In genomic region chr12:47802312-47802711, GRCh38 we compare ENCODE assay signal across 10 cellular contexts. TPM values are rescaled to one million over a fixed set of nuclear protein-coding genes. Genes with fewer than 3 reads are reported as not detected.
DNase-seq lines count a peak whose midpoint lies in the region; ATAC-seq and TF ChIP-seq lines count a peak whose summit lies in the region.
"Had no signal": no experiment of that assay in that cellular context is flagged by ENCODE, and none has a peak within 500 bp of the region (broad histone marks: within the 10 kb centered on the region; RNA-seq: fewer than 3 reads in every experiment).

No MANE protein-coding gene starts in this region.

- H2AFZ ChIP-seq in OCI-LY7 (ENCODE audit: low read length): no peak overlapping the region

- no peaks in the 10 kb centered on the region for H3K27me3 ChIP-seq in CD8-positive, alpha-beta memory T cell (ENCODE audit: insufficient read depth, low read length, poor library complexity, severe bottlenecking)

- no peaks in the 10 kb centered on the region for H3K9me3 Mint-ChIP-seq in CD8-positive, alpha-beta memory T cell
- no peaks in the 10 kb centered on the region for H3K9me3 Mint-ChIP-seq in dendritic cell treated with granulocyte-macrophage colony-stimulating factor and Interleukin-4, amounts not matched to agents 40 ng/mL and 50 ng/mL, for 4 days
- no peaks in the 10 kb centered on the region for H3K9me3 Mint-ChIP-seq in osteocyte (ENCODE audit: unreplicated experiment)

- CTCF ChIA-PET in CD8-positive, alpha-beta memory T cell (lab: Charles Lee): interaction anchor here (0.7 to 24.2 kb wide), 4 partner anchors 15 to 58 kb away, joined by 4 to 452 read pairs (median 6); no protein-coding TSS in a partner anchor
- CTCF ChIA-PET in OCI-LY7 (lab: Charles Lee; ENCODE audit: unreplicated experiment): interaction anchor here (0.6 to 2.7 kb wide), 5 partner anchors 14 to 83 kb away, joined by 3 to 13 read pairs (median 5); no protein-coding TSS in a partner anchor

- intact Hi-C loops in OCI-LY7 (cut with micrococcal nuclease; ENCODE audit: unreplicated experiment): no loop called here
- intact Hi-C loops in dendritic cell treated with granulocyte-macrophage colony-stimulating factor and Interleukin-4, amounts not matched to agents 40 ng/mL and 50 ng/mL, for 4 days (cut with micrococcal nuclease): no loop called here

- H3K4me2 ChIP-seq in OCI-LY7 (ENCODE audit: low read length): no peak overlapping the region

- DNase-seq in CD8-positive, alpha-beta memory T cell: no peak
- DNase-seq in OCI-LY7 (ENCODE audit: low spot score): peak; percentile 31
- DNase-seq in osteocyte (ENCODE audit: extremely low spot score, unreplicated experiment): no peak
- no peak for DNase-seq in NCI-H128 (lab: John Stamatoyannopoulos, UW; ENCODE audit: unreplicated experiment)
- DNase-seq: NCI-H526 treated with DMSO at 0.1 percent for 48 hours had no signal

- H3K4me1 Mint-ChIP-seq in CD8-positive, alpha-beta memory T cell: peaks cover 63 to 83% (median 78%) of the 10 kb centered on the region in 3 donors
- H3K4me1 Mint-ChIP-seq in dendritic cell treated with granulocyte-macrophage colony-stimulating factor and Interleukin-4, amounts not matched to agents 40 ng/mL and 50 ng/mL, for 4 days (ENCODE audit: low read depth): peaks cover 86% of the 10 kb centered on the region
- H3K4me1 Mint-ChIP-seq in osteocyte (ENCODE audit: unreplicated experiment): peaks cover 51% of the 10 kb centered on the region

- H3K9me3 ChIP-seq in CD8-positive, alpha-beta memory T cell (ENCODE audit: low read length): no peaks in the 10 kb centered on the region
- no peaks in the 10 kb centered on the region for H3K9me3 ChIP-seq in OCI-LY7 (ENCODE audit: low read length)

- H3K27ac ChIP-seq in CD8-positive, alpha-beta memory T cell (ENCODE audit: low read depth, low read length): no peak overlapping the region
- no peak overlapping the region for H3K27ac ChIP-seq in OCI-LY7 (ENCODE audit: low read depth, low read length, poor library complexity, severe bottlenecking)
- H3K27ac ChIP-seq: epithelial cell of prostate had no signal

- H3K4me3 Mint-ChIP-seq in CD8-positive, alpha-beta memory T cell: peak overlapping the region in 1 of 7 donors; percentile 35
- peak overlapping the region; percentile 17 for H3K4me3 Mint-ChIP-seq in dendritic cell treated with granulocyte-macrophage colony-stimulating factor and Interleukin-4, amounts not matched to agents 40 ng/mL and 50 ng/mL, for 4 days
- no peak overlapping the region for H3K4me3 Mint-ChIP-seq in osteocyte (ENCODE audit: unreplicated experiment)

- peak; percentile 66 for TF ChIP-seq CTCF in OCI-LY7 (conservative IDR thresholded peaks at IDR 0.05; ENCODE audit: low read length)
- TF ChIP-seq CTCF in osteocyte (IDR thresholded peaks at IDR 0.05): peak; percentile 40

- H3K4me1 ChIP-seq in CD8-positive, alpha-beta memory T cell (ENCODE audit: insufficient read depth, low read length): peaks cover 82% of the 10 kb centered on the region
- peaks cover 51% of the 10 kb centered on the region for H3K4me1 ChIP-seq in OCI-LY7 (ENCODE audit: insufficient read depth, low read length, poor library complexity, severe bottlenecking)

- H3K27me3 Mint-ChIP-seq in CD8-positive, alpha-beta memory T cell: no peaks in the 10 kb centered on the region
- H3K27me3 Mint-ChIP-seq in dendritic cell treated with granulocyte-macrophage colony-stimulating factor and Interleukin-4, amounts not matched to agents 40 ng/mL and 50 ng/mL, for 4 days: no peaks in the 10 kb centered on the region
- no peaks in the 10 kb centered on the region for H3K27me3 Mint-ChIP-seq in osteocyte (ENCODE audit: unreplicated experiment)

- peaks cover 19% of the 10 kb centered on the region for H3K36me3 ChIP-seq in CD8-positive, alpha-beta memory T cell (ENCODE audit: insufficient read depth, low read length)
- peaks cover 38% of the 10 kb centered on the region for H3K36me3 ChIP-seq in OCI-LY7 (ENCODE audit: insufficient read depth, low read length)

- peak overlapping the region; percentile 34 to 89 (median 66) for H3K27ac Mint-ChIP-seq in CD8-positive, alpha-beta memory T cell
- peak overlapping the region; percentile 84 for H3K27ac Mint-ChIP-seq in dendritic cell treated with granulocyte-macrophage colony-stimulating factor and Interleukin-4, amounts not matched to agents 40 ng/mL and 50 ng/mL, for 4 days
- peak overlapping the region; percentile 76 for H3K27ac Mint-ChIP-seq in osteocyte (ENCODE audit: unreplicated experiment)

- ATAC-seq in HG02981 (IDR thresholded peaks at IDR 0.05; ENCODE audit: unreplicated experiment) (no peak), HG03521 (IDR thresholded peaks at IDR 0.05; ENCODE audit: unreplicated experiment) (no peak), GM19023 (IDR thresholded peaks at IDR 0.05; ENCODE audit: unreplicated experiment) (no peak)

- POLR2A ChIA-PET in CD8-positive, alpha-beta memory T cell (lab: Charles Lee): interaction anchor here (1.0 to 1.7 kb wide), 2 partner anchors 9 to 11 kb away, joined by 4 read pairs; no protein-coding TSS in a partner anchor
- POLR2A ChIA-PET in OCI-LY7 (lab: Charles Lee): interaction anchor here (0.8 to 2.4 kb wide), 4 partner anchors 15 to 36 kb away, joined by 3 to 17 read pairs (median 4); no protein-coding TSS in a partner anchor

- no TSS peak for BruUV-seq in OCI-LY7 (replicated peaks; lab: Mats Ljungman, UMichigan)

- no peak overlapping the region for H3K4me3 ChIP-seq in CD8-positive, alpha-beta memory T cell (ENCODE audit: low read length)
- no peak overlapping the region for H3K4me3 ChIP-seq in OCI-LY7 (ENCODE audit: low read depth, low read length, poor library complexity, severe bottlenecking)

- H3K9me2 ChIP-seq in OCI-LY7 (ENCODE audit: insufficient read depth, low read length): no peaks in the 10 kb centered on the region

- peaks cover 0 to 50% (median 4%) of the 10 kb centered on the region in 3 donors for H3K36me3 Mint-ChIP-seq in CD8-positive, alpha-beta memory T cell
- H3K36me3 Mint-ChIP-seq in dendritic cell treated with granulocyte-macrophage colony-stimulating factor and Interleukin-4, amounts not matched to agents 40 ng/mL and 50 ng/mL, for 4 days (ENCODE audit: low read depth): peaks cover 27% of the 10 kb centered on the region
- peaks cover 13% of the 10 kb centered on the region for H3K36me3 Mint-ChIP-seq in osteocyte (ENCODE audit: unreplicated experiment)

- H4K20me1 ChIP-seq in OCI-LY7 (ENCODE audit: insufficient read depth, low read length): peaks cover 16% of the 10 kb centered on the region; the same call in 1 of the 2 replicates

- peaks cover 15% of the 10 kb centered on the region; the same call in 1 of the 2 replicates for H3K79me2 ChIP-seq in OCI-LY7 (ENCODE audit: insufficient read depth, low read depth, low read length)

RNA-seq across cellular contexts. Expression of gene HDAC7, which starts 17.4 kb away (rescaled TPM):
- 100 to 1,000 TPM; 206 to 207 TPM for total RNA-seq in CD8-positive, alpha-beta memory T cell
- polyA plus RNA-seq in CD8-positive, alpha-beta memory T cell: 23.1 TPM
- total RNA-seq in OCI-LY7 (2014; rRNA removed; shearing (Covaris generic)): 38.4 and 45.9 TPM in 2 replicates
- total RNA-seq in OCI-LY7 (2022): 130 and 131 TPM in 2 replicates
- 114 and 120 TPM in 2 replicates for total RNA-seq in osteocyte

RNA-seq across cellular contexts. Expression of gene SLC48A1, which starts 29.3 kb away (rescaled TPM):
- total RNA-seq in CD8-positive, alpha-beta memory T cell: 10 to 100 TPM; 10.9 to 11.5 TPM
- 9.1 TPM for polyA plus RNA-seq in CD8-positive, alpha-beta memory T cell
- total RNA-seq in OCI-LY7 (2014; rRNA removed; shearing (Covaris generic)): 3.8 and 9.6 TPM in 2 replicates
- total RNA-seq in OCI-LY7 (2022) (8.6 and 12.0 TPM in 2 replicates), osteocyte (21.2 and 21.6 TPM in 2 replicates)

RNA-seq across cellular contexts. Expression of gene RAPGEF3, which starts 43.6 kb away (rescaled TPM):
- total RNA-seq in CD8-positive, alpha-beta memory T cell: 1 to 10 TPM in 1 of 2 experiments, under 1 TPM in 1; 0.95 to 1.1 TPM
- 0.15 TPM for polyA plus RNA-seq in CD8-positive, alpha-beta memory T cell
- 0.69 and 0.80 TPM in 2 replicates for total RNA-seq in OCI-LY7 (2014; rRNA removed; shearing (Covaris generic))
- total RNA-seq in OCI-LY7 (2022): 2.9 and 4.7 TPM in 2 replicates
- 1.2 and 1.9 TPM in 2 replicates for total RNA-seq in osteocyte
